ENCODE assay signal across 16 cellular contexts in the genomic region with DNA sequence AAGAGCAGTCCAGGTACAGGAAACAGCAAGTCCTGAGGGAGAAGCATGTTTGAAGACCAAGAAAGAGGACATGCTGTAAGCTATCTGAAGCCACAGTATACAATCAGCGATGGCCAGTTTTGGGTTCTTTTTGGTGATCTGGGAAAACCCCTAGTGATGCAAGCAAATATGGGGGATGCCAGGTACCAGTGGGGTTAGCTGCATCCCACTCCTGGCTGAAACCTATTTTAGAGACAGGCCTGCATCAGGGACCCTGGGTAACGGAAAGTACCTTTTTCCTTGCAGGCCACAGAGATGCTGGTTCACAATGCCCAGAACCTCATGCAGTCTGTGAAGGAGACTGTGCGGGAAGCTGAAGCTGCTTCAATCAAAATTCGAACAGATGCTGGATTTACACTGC. TPM values are rescaled to one million over a fixed set of nuclear protein-coding genes. Genes with fewer than 3 reads are reported as not detected.
DNase-seq lines count a peak whose midpoint lies in the region; ATAC-seq and TF ChIP-seq lines count a peak whose summit lies in the region.
"Had no signal": no experiment of that assay in that cellular context is flagged by ENCODE, and none has a peak within 500 bp of the region (broad histone marks: within the 10 kb centered on the region; RNA-seq: fewer than 3 reads in every experiment).

No MANE protein-coding gene starts in this region.

- H3K4me3 ChIP-seq in neutrophil (ENCODE audit: low read depth in 1 of 2, low read length in 1 of 2) (no peak overlapping the region), thyroid gland (replicated peaks in 1 of 3) (no peak overlapping the region)
- H3K4me3 ChIP-seq: hepatocyte, right lobe of liver had no signal

- no peaks in the 10 kb centered on the region for H3K4me1 ChIP-seq in neutrophil (ENCODE audit: control insufficient read depth in 1 of 2, insufficient read depth in 1 of 2, low read depth in 1 of 2, low read length in 1 of 2)
- peaks cover 24 to 33% of the 10 kb centered on the region in 2 donors for H3K4me1 ChIP-seq in thyroid gland
- H3K4me1 ChIP-seq: right lobe of liver had no signal

- no peaks in the 10 kb centered on the region for H3K27me3 Mint-ChIP-seq in activated T-helper 2 cell treated with anti-CD3 and anti-CD28 coated beads, Interferon-gamma antibody, Interleukin-2, Interleukin-4, amounts not matched to agents 10 μg/mL and 5 μg/mL and 100 μg/mL, durations not matched to agents 14 hours and 24 hours and 36 hours (ENCODE audit: low read depth)
- H3K27me3 Mint-ChIP-seq: CD4-positive, CD25-positive, alpha-beta regulatory T cell had no signal

- peaks cover 85% of the 10 kb centered on the region for H3K36me3 Mint-ChIP-seq in activated T-helper 2 cell treated with anti-CD3 and anti-CD28 coated beads, Interferon-gamma antibody, Interleukin-2, Interleukin-4, amounts not matched to agents 10 μg/mL and 5 μg/mL and 100 μg/mL, durations not matched to agents 14 hours and 24 hours and 36 hours (ENCODE audit: low read depth)

- CTCF ChIA-PET in GM10248 (lab: Yijun Ruan, JAX) = interaction anchor here (0.9 to 3.0 kb wide), 6 partner anchors 9 to 178 kb away, joined by 3 to 14 read pairs (median 4); no protein-coding TSS in a partner anchor

- H3K36me3 ChIP-seq in neutrophil (peaks cover 97% of the 10 kb centered on the region), thyroid gland (peaks cover 15 to 37% of the 10 kb centered on the region in 2 donors)

- peak overlapping the region; percentile 44 for H3K27ac Mint-ChIP-seq in activated T-helper 2 cell treated with anti-CD3 and anti-CD28 coated beads, Interferon-gamma antibody, Interleukin-2, Interleukin-4, amounts not matched to agents 10 μg/mL and 5 μg/mL and 100 μg/mL, durations not matched to agents 14 hours and 24 hours and 36 hours

- no peaks in the 10 kb centered on the region for H3K9me3 Mint-ChIP-seq in activated T-helper 2 cell treated with anti-CD3 and anti-CD28 coated beads, Interferon-gamma antibody, Interleukin-2, Interleukin-4, amounts not matched to agents 10 μg/mL and 5 μg/mL and 100 μg/mL, durations not matched to agents 14 hours and 24 hours and 36 hours
- H3K9me3 Mint-ChIP-seq: CD4-positive, CD25-positive, alpha-beta regulatory T cell had no signal

- H3K27ac ChIP-seq in neutrophil = peak overlapping the region; percentile 0
- no peak overlapping the region for H3K27ac ChIP-seq in thyroid gland
- H3K27ac ChIP-seq: hepatocyte, right lobe of liver had no signal

- no peak overlapping the region for H3K4me3 Mint-ChIP-seq in activated T-helper 2 cell treated with anti-CD3 and anti-CD28 coated beads, Interferon-gamma antibody, Interleukin-2, Interleukin-4, amounts not matched to agents 10 μg/mL and 5 μg/mL and 100 μg/mL, durations not matched to agents 14 hours and 24 hours and 36 hours (ENCODE audit: low read depth)
- H3K4me3 Mint-ChIP-seq: CD4-positive, CD25-positive, alpha-beta regulatory T cell had no signal

- no peak for TF ChIP-seq POLR2A in thyroid gland (IDR thresholded peaks at IDR 0.05)

- H3K9me3 ChIP-seq in neutrophil (no peaks in the 10 kb centered on the region), thyroid gland (no peaks in the 10 kb centered on the region)
- H3K9me3 ChIP-seq: right lobe of liver had no signal

- TF ChIP-seq CTCF in GM10248 (IDR thresholded peaks at IDR 0.05; ENCODE audit: control extremely low read depth, extremely low read depth, low read depth, missing control alignments) (no peak), neutrophil (IDR thresholded peaks at IDR 0.05) (no peak), thyroid gland (IDR thresholded peaks at IDR 0.05) (no peak)

- 94 to 96% methylated on average over 4 of the region's 4 CpGs for WGBS in thyroid gland, 2 donors

- ATAC-seq in GM21825 (IDR thresholded peaks at IDR 0.05; ENCODE audit: unreplicated experiment) (peak; percentile 48), SK-N-SH treated with all-trans-retinoic acid at 6 μM for 48 hours (no peak; the same call in 2 of the 3 replicates)

- intact Hi-C loops in activated T-helper 2 cell treated with anti-CD3 and anti-CD28 coated beads, Interferon-gamma antibody, Interleukin-2, Interleukin-4, amounts not matched to agents 10 μg/mL and 5 μg/mL and 100 μg/mL, durations not matched to agents 14 hours and 24 hours and 36 hours (cut with micrococcal nuclease) = no loop called here
- intact Hi-C loops in thyroid gland (cut with DNase I) = no loop called here

- POLR2A ChIA-PET in GM10248 (lab: Yijun Ruan, JAX) = no interaction called here

- DNase-seq in GM10248 (ENCODE audit: extremely low spot score) (peak; percentile 39), SK-N-DZ (ENCODE audit: low spot score) (no peak), thyroid gland (no peak)
- DNase-seq in activated T-helper 2 cell treated with anti-CD3 and anti-CD28 coated beads, Interferon-gamma antibody, Interleukin-2, Interleukin-4, amounts not matched to agents 10 μg/mL and 5 μg/mL and 100 μg/mL, durations not matched to agents 14 hours and 24 hours and 36 hours (ENCODE audit: low spot score) = no peak
- DNase-seq: activated CD4-positive, alpha-beta T cell treated with anti-CD3 and anti-CD28 coated beads for 4 hours; activated gamma-delta T cell treated with Interleukin-2 at 50 U/mL for 16 hours; CD4-positive, CD25-positive, alpha-beta regulatory T cell; left cardiac atrium; NCI-H1105 treated with DMSO at 0.1 percent for 48 hours; right lobe of liver; stimulated activated CD4-positive, alpha-beta T cell treated with anti-CD3 and anti-CD28 coated beads, Interleukin-4, amount 100 ng/mL, for 1 hour; T-helper 2 cell had no signal

- H3K4me1 Mint-ChIP-seq in activated T-helper 2 cell treated with anti-CD3 and anti-CD28 coated beads, Interferon-gamma antibody, Interleukin-2, Interleukin-4, amounts not matched to agents 10 μg/mL and 5 μg/mL and 100 μg/mL, durations not matched to agents 14 hours and 24 hours and 36 hours (ENCODE audit: low read depth) = peaks cover 4% of the 10 kb centered on the region

- no peaks in the 10 kb centered on the region for H3K27me3 ChIP-seq in neutrophil
- no peaks in the 10 kb centered on the region for H3K27me3 ChIP-seq in thyroid gland
- H3K27me3 ChIP-seq: hepatocyte, right lobe of liver had no signal

TF ChIP-seq in SK-N-SH treated with all-trans-retinoic acid at 6 μM for 48 hours, 23 proteins besides CTCF, POLR2A, EP300 and RAD21:
- TF ChIP-seq OSR1 (CRISPR knock-in tag; IDR thresholded peaks at IDR 0.05) (no peak), ZNF565 (CRISPR knock-in tag; conservative IDR thresholded peaks at IDR 0.05; ENCODE audit: low read depth) (no peak), GLIS3 (CRISPR knock-in tag; IDR thresholded peaks at IDR 0.05) (no peak), ESRRG (CRISPR knock-in tag; IDR thresholded peaks at IDR 0.05) (no peak), ZNF70 (CRISPR knock-in tag; IDR thresholded peaks at IDR 0.05) (no peak), ZFP30 (CRISPR knock-in tag; IDR thresholded peaks at IDR 0.05) (no peak), ZFP3 (CRISPR knock-in tag; IDR thresholded peaks at IDR 0.05) (no peak), RARB (CRISPR knock-in tag; IDR thresholded peaks at IDR 0.05) (no peak)
- TF ChIP-seq, protein P1, sequence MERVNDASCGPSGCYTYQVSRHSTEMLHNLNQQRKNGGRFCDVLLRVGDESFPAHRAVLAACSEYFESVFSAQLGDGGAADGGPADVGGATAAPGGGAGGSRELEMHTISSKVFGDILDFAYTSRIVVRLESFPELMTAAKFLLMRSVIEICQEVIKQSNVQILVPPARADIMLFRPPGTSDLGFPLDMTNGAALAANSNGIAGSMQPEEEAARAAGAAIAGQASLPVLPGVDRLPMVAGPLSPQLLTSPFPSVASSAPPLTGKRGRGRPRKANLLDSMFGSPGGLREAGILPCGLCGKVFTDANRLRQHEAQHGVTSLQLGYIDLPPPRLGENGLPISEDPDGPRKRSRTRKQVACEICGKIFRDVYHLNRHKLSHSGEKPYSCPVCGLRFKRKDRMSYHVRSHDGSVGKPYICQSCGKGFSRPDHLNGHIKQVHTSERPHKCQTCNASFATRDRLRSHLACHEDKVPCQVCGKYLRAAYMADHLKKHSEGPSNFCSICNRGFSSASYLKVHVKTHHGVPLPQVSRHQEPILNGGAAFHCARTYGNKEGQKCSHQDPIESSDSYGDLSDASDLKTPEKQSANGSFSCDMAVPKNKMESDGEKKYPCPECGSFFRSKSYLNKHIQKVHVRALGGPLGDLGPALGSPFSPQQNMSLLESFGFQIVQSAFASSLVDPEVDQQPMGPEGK (CRISPR knock-in tag; IDR thresholded peaks at IDR 0.05; ENCODE audit: borderline replicate concordance) = no peak
TF ChIP-seq in SK-N-SH treated with all-trans-retinoic acid at 6 μM for 48 hours: peak in this region for 0.

RNA-seq across cellular contexts. Expression of a gene that starts 32.9 kb away (rescaled TPM):
- 46.0 and 46.9 TPM in 2 replicates for total RNA-seq in activated T-helper 2 cell treated with anti-CD3 and anti-CD28 coated beads, Interferon-gamma antibody, Interleukin-2, Interleukin-4, amounts not matched to agents 10 μg/mL and 5 μg/mL and 100 μg/mL, durations not matched to agents 14 hours and 24 hours and 36 hours
- 39.2 and 40.3 TPM in 2 replicates for polyA plus RNA-seq in SK-N-DZ (2014; cell fraction: cytosol; rRNA removed)
- polyA plus RNA-seq in SK-N-DZ (2014; cell fraction: nucleus; rRNA removed) = 11.9 and 17.6 TPM in 2 replicates
- total RNA-seq in thyroid gland = 10 to 100 TPM; 28.9 to 35.2 (median 32.4) TPM

RNA-seq across cellular contexts. Expression of a gene that starts 33.3 kb away (rescaled TPM):
- total RNA-seq in activated T-helper 2 cell treated with anti-CD3 and anti-CD28 coated beads, Interferon-gamma antibody, Interleukin-2, Interleukin-4, amounts not matched to agents 10 μg/mL and 5 μg/mL and 100 μg/mL, durations not matched to agents 14 hours and 24 hours and 36 hours = 64.2 and 64.5 TPM in 2 replicates
- 39.0 and 46.9 TPM in 2 replicates for polyA plus RNA-seq in SK-N-DZ (2014; cell fraction: cytosol; rRNA removed)
- polyA plus RNA-seq in SK-N-DZ (2014; cell fraction: nucleus; rRNA removed) = 19.6 and 30.3 TPM in 2 replicates
- total RNA-seq in thyroid gland = 10 to 100 TPM; 62.1 to 84.7 (median 74.4) TPM
